ENCODE assay signal across 9 cellular contexts in genomic region chr3:108493862-108494261, GRCh38. TPM values are rescaled to one million over a fixed set of nuclear protein-coding genes. Genes with fewer than 3 reads are reported as not detected.
DNase-seq lines count a peak whose midpoint lies in the region; ATAC-seq and TF ChIP-seq lines count a peak whose summit lies in the region.
"Had no signal": no experiment of that assay in that cellular context is flagged by ENCODE, and none has a peak within 500 bp of the region (broad histone marks: within the 10 kb centered on the region; RNA-seq: fewer than 3 reads in every experiment).

No MANE protein-coding gene starts in this region.

- H3K27me3 ChIP-seq in dorsolateral prefrontal cortex = no peaks in the 10 kb centered on the region
- H3K27me3 ChIP-seq: suprapubic skin had no signal

- ATAC-seq in activated naive CD8-positive, alpha-beta T cell treated with anti-CD3 and anti-CD28 coated beads, Interleukin-2, amount 50 U/mL, for 24 hours = no peak
- no peak for ATAC-seq in HG02852 (IDR thresholded peaks at IDR 0.05; ENCODE audit: unreplicated experiment)

- peak; percentile 1 for DNase-seq in activated naive CD8-positive, alpha-beta T cell treated with anti-CD3 and anti-CD28 coated beads for 36 hours
- no peak for DNase-seq in activated naive CD8-positive, alpha-beta T cell treated with anti-CD3 and anti-CD28 coated beads, Interleukin-2, amount 50 U/mL, for 24 hours
- DNase-seq in NCI-H1694 (lab: John Stamatoyannopoulos, UW) (peak; percentile 10), dorsolateral prefrontal cortex (peak in 1 of 10 donors; percentile 46), type B pancreatic cell (ENCODE audit: extremely low spot score, unreplicated experiment) (no peak), pons (ENCODE audit: low spot score) (no peak)
- no peak for DNase-seq in activated effector memory CD4-positive, alpha-beta T cell treated with Interleukin-2 at 50 U/mL for 16 hours

- intact Hi-C loops in dorsolateral prefrontal cortex (cut with DNase I) = loop anchor here (5.0 kb wide), 2 partner anchors 58 to 418 kb away; no protein-coding TSS in a partner anchor

- peaks cover 3% of the 10 kb centered on the region for H3K4me1 Mint-ChIP-seq in activated naive CD8-positive, alpha-beta T cell treated with anti-CD3 and anti-CD28 coated beads for 36 hours
- H3K4me1 Mint-ChIP-seq in activated naive CD8-positive, alpha-beta T cell treated with anti-CD3 and anti-CD28 coated beads, Interleukin-2, amount 50 U/mL, for 24 hours = peaks cover 2% of the 10 kb centered on the region
- peaks cover 4% of the 10 kb centered on the region for H3K4me1 Mint-ChIP-seq in type B pancreatic cell (ENCODE audit: unreplicated experiment)

- no peaks in the 10 kb centered on the region for H3K27me3 Mint-ChIP-seq in activated naive CD8-positive, alpha-beta T cell treated with anti-CD3 and anti-CD28 coated beads for 36 hours
- peaks cover 2% of the 10 kb centered on the region for H3K27me3 Mint-ChIP-seq in activated naive CD8-positive, alpha-beta T cell treated with anti-CD3 and anti-CD28 coated beads, Interleukin-2, amount 50 U/mL, for 24 hours
- peaks cover 10% of the 10 kb centered on the region for H3K27me3 Mint-ChIP-seq in type B pancreatic cell

- H3K4me3 ChIP-seq in dorsolateral prefrontal cortex = no peak overlapping the region
- H3K4me3 ChIP-seq: suprapubic skin had no signal

- H3K27ac Mint-ChIP-seq in activated naive CD8-positive, alpha-beta T cell treated with anti-CD3 and anti-CD28 coated beads for 36 hours = no peak overlapping the region
- no peak overlapping the region for H3K27ac Mint-ChIP-seq in activated naive CD8-positive, alpha-beta T cell treated with anti-CD3 and anti-CD28 coated beads, Interleukin-2, amount 50 U/mL, for 24 hours
- H3K27ac Mint-ChIP-seq in type B pancreatic cell = no peak overlapping the region

- H3K4me3 Mint-ChIP-seq in activated naive CD8-positive, alpha-beta T cell treated with anti-CD3 and anti-CD28 coated beads for 36 hours = no peak overlapping the region
- no peak overlapping the region for H3K4me3 Mint-ChIP-seq in activated naive CD8-positive, alpha-beta T cell treated with anti-CD3 and anti-CD28 coated beads, Interleukin-2, amount 50 U/mL, for 24 hours
- no peak overlapping the region for H3K4me3 Mint-ChIP-seq in type B pancreatic cell

- H3K27ac ChIP-seq in dorsolateral prefrontal cortex = no peak overlapping the region
- H3K27ac ChIP-seq: suprapubic skin had no signal

- no peaks in the 10 kb centered on the region for H3K9me3 Mint-ChIP-seq in activated naive CD8-positive, alpha-beta T cell treated with anti-CD3 and anti-CD28 coated beads for 36 hours
- no peaks in the 10 kb centered on the region for H3K9me3 Mint-ChIP-seq in activated naive CD8-positive, alpha-beta T cell treated with anti-CD3 and anti-CD28 coated beads, Interleukin-2, amount 50 U/mL, for 24 hours
- H3K9me3 Mint-ChIP-seq in type B pancreatic cell = no peaks in the 10 kb centered on the region

- H3K36me3 Mint-ChIP-seq in activated naive CD8-positive, alpha-beta T cell treated with anti-CD3 and anti-CD28 coated beads for 36 hours = no peaks in the 10 kb centered on the region
- no peaks in the 10 kb centered on the region for H3K36me3 Mint-ChIP-seq in activated naive CD8-positive, alpha-beta T cell treated with anti-CD3 and anti-CD28 coated beads, Interleukin-2, amount 50 U/mL, for 24 hours (ENCODE audit: low read depth)
- H3K36me3 Mint-ChIP-seq in type B pancreatic cell = no peaks in the 10 kb centered on the region

- peak in 40 of 56 donors; percentile 10 to 48 (median 32) for TF ChIP-seq CTCF in dorsolateral prefrontal cortex (IDR thresholded peaks at IDR 0.05 in 54 of 56, conservative IDR thresholded peaks at IDR 0.05 in 2 of 56; ENCODE audit: low read depth in 1 of 56, partially characterized antibody in 56 of 56)
- peak; percentile 18 for TF ChIP-seq CTCF in type B pancreatic cell (conservative IDR thresholded peaks at IDR 0.05)

RNA-seq across cellular contexts. Expression of gene MYH15, which starts 16.5 kb away (rescaled TPM):
- total RNA-seq in activated naive CD8-positive, alpha-beta T cell treated with anti-CD3 and anti-CD28 coated beads for 36 hours = under 1 TPM; 0.14 TPM
- 1 to 10 TPM in 119 of 120 experiments, under 1 TPM in 1; 1.00 to 5.1 (median 2.2) TPM for total RNA-seq in dorsolateral prefrontal cortex
- 0.26 and 0.77 TPM in 2 replicates for total RNA-seq in type B pancreatic cell (ENCODE audit: low replicate concordance)

Comparison
In these comparisons a context has a peak if more than half of its experiments do, and no peak if none do; other contexts are left out.
1. DNase-seq: peak in activated naive CD8-positive, alpha-beta T cell treated with anti-CD3 and anti-CD28 coated beads for 36 hours (single experiment) and NCI-H1694 (single experiment); none in activated naive CD8-positive, alpha-beta T cell treated with anti-CD3 and anti-CD28 coated beads, Interleukin-2, amount 50 U/mL, for 24 hours (single experiment), type B pancreatic cell (single experiment), activated effector memory CD4-positive, alpha-beta T cell treated with Interleukin-2 at 50 U/mL for 16 hours (single experiment) and pons (single experiment).